In genomic region chr19:41968751-41969150, GRCh38 we compare ENCODE assay signal across 14 cellular contexts. TPM values are rescaled to one million over a fixed set of nuclear protein-coding genes. Genes with fewer than 3 reads are reported as not detected.
DNase-seq lines count a peak whose midpoint lies in the region; ATAC-seq and TF ChIP-seq lines count a peak whose summit lies in the region.
"Had no signal": no experiment of that assay in that cellular context is flagged by ENCODE, and none has a peak within 500 bp of the region (broad histone marks: within the 10 kb centered on the region; RNA-seq: fewer than 3 reads in every experiment).

No MANE protein-coding gene starts in this region.

- no peak overlapping the region for H2BK5ac ChIP-seq in neuronal stem cell (ENCODE audit: low read length)

- no peak overlapping the region for H2AFZ ChIP-seq in neuronal stem cell (ENCODE audit: low read length)

- no peak for TF ChIP-seq CTCF in psoas muscle (IDR thresholded peaks at IDR 0.05)

- no peaks in the 10 kb centered on the region for H3K9me3 Mint-ChIP-seq in central memory CD8-positive, alpha-beta T cell

- peak overlapping the region; percentile 14 for H3K27ac Mint-ChIP-seq in central memory CD8-positive, alpha-beta T cell (ENCODE audit: low read depth)
- H3K27ac Mint-ChIP-seq: CD4-positive, alpha-beta memory T cell had no signal

- no peak overlapping the region for H2BK15ac ChIP-seq in neuronal stem cell (ENCODE audit: low read length)

- no peak overlapping the region for H2BK120ac ChIP-seq in neuronal stem cell (ENCODE audit: low read depth, low read length)

- no peak overlapping the region for H3K9ac ChIP-seq in neuronal stem cell (ENCODE audit: low read depth, low read length, poor library complexity)

- H3K4me2 ChIP-seq in neuronal stem cell (ENCODE audit: insufficient read depth, low read length, poor library complexity, severe bottlenecking) = no peak overlapping the region

- H3K36me3 Mint-ChIP-seq in central memory CD8-positive, alpha-beta T cell (ENCODE audit: insufficient read depth) = peaks cover 2% of the 10 kb centered on the region
- H3K36me3 Mint-ChIP-seq: CD4-positive, alpha-beta memory T cell had no signal

- H3K14ac ChIP-seq in neuronal stem cell (ENCODE audit: low read length) = no peak overlapping the region

- H3K4me3 ChIP-seq in neuronal stem cell (ENCODE audit: low read length in 2 of 2) (no peak overlapping the region), psoas muscle (no peak overlapping the region)
- H3K4me3 ChIP-seq: HAP-1 had no signal

- no peak overlapping the region for H3K18ac ChIP-seq in neuronal stem cell (ENCODE audit: low read length)

- H3K36me3 ChIP-seq in neuronal stem cell (replicated peaks in 1 of 2; ENCODE audit: control insufficient read depth in 2 of 2, insufficient read depth in 2 of 2, low read length in 2 of 2) (peaks cover 0 to 3% of the 10 kb centered on the region in 2 donors), psoas muscle (ENCODE audit: insufficient read depth in 1 of 2, low read depth in 1 of 2) (no peaks in the 10 kb centered on the region)

- peak overlapping the region; percentile 20 for H3K23ac ChIP-seq in neuronal stem cell (ENCODE audit: low read depth, low read length, poor library complexity)

- H3K4me3 Mint-ChIP-seq in central memory CD8-positive, alpha-beta T cell = no peak overlapping the region
- H3K4me3 Mint-ChIP-seq: CD4-positive, alpha-beta memory T cell had no signal

- H4K8ac ChIP-seq in neuronal stem cell (ENCODE audit: low read depth, low read length) = no peak overlapping the region

- DNase-seq in central memory CD8-positive, alpha-beta T cell (ENCODE audit: low spot score in 2 of 2) = no peak
- no peak for DNase-seq in neuronal stem cell (ENCODE audit: low spot score)
- DNase-seq in psoas muscle = no peak
- DNase-seq in D341Med (ENCODE audit: low spot score) = no peak
- DNase-seq: ACHN; BE2C; CD4-positive, alpha-beta memory T cell; DMS79 treated with DMSO at 0.1 percent for 48 hours; GF-D8; GOT3 had no signal

- no peak for ATAC-seq in central memory CD8-positive, alpha-beta T cell (replicated peaks; ENCODE audit: extremely low read depth, poor library complexity, severe bottlenecking)
- ATAC-seq in esophagus mucosa = peak; percentile 11
- ATAC-seq in psoas muscle = no peak
- ATAC-seq in GM21526 (IDR thresholded peaks at IDR 0.05; ENCODE audit: low FRiP score, unreplicated experiment) = no peak

- H4K91ac ChIP-seq in neuronal stem cell (ENCODE audit: low read depth, low read length, poor library complexity) = no peak overlapping the region

- H3K27me3 Mint-ChIP-seq in central memory CD8-positive, alpha-beta T cell = no peaks in the 10 kb centered on the region
- H3K27me3 Mint-ChIP-seq: CD4-positive, alpha-beta memory T cell had no signal

- intact Hi-C loops in psoas muscle (cut with DNase I) = no loop called here

- H3K4me1 Mint-ChIP-seq in central memory CD8-positive, alpha-beta T cell = no peaks in the 10 kb centered on the region
- H3K4me1 Mint-ChIP-seq: CD4-positive, alpha-beta memory T cell had no signal

- H3K79me1 ChIP-seq in neuronal stem cell (ENCODE audit: low read depth, low read length) = no peaks in the 10 kb centered on the region

- no peak overlapping the region for H2BK12ac ChIP-seq in neuronal stem cell (ENCODE audit: low read length)

- H3K9me3 ChIP-seq in neuronal stem cell (replicated peaks in 1 of 2; ENCODE audit: control insufficient read depth in 2 of 2, insufficient read depth in 1 of 2, low read depth in 1 of 2, low read length in 2 of 2) = no peaks in the 10 kb centered on the region
- H3K9me3 ChIP-seq in psoas muscle = no peaks in the 10 kb centered on the region
- H3K9me3 ChIP-seq: BE2C, HAP-1 had no signal

- H3K27ac ChIP-seq in neuronal stem cell (replicated peaks; ENCODE audit: low read length) = no peak overlapping the region
- H3K27ac ChIP-seq in psoas muscle = no peak overlapping the region
- H3K27ac ChIP-seq: C4-2B had no signal

- H2AK5ac ChIP-seq in neuronal stem cell (ENCODE audit: low read depth, low read length) = peak overlapping the region; percentile 30

- no peak overlapping the region for H3K4ac ChIP-seq in neuronal stem cell (ENCODE audit: low read length)

- no peaks in the 10 kb centered on the region for H3K4me1 ChIP-seq in neuronal stem cell (ENCODE audit: control insufficient read depth in 2 of 2, insufficient read depth in 1 of 2, low read depth in 1 of 2, low read length in 2 of 2)
- no peaks in the 10 kb centered on the region for H3K4me1 ChIP-seq in psoas muscle
- H3K4me1 ChIP-seq: BE2C, HAP-1 had no signal

- H3K27me3 ChIP-seq in neuronal stem cell (ENCODE audit: control insufficient read depth in 3 of 3, insufficient read depth in 3 of 3, low read depth in 1 of 3, low read length in 3 of 3) (no peaks in the 10 kb centered on the region), psoas muscle (ENCODE audit: insufficient read depth in 3 of 3, low read length in 2 of 3) (peaks cover 0 to 19% (median 0%) of the 10 kb centered on the region in 3 donors)
- H3K27me3 ChIP-seq: BE2C had no signal

- WGBS in neuronal stem cell (ENCODE audit: extremely low coverage in 2 of 2, insufficient read length in 2 of 2, insufficient replicate concordance in 1 of 2), 2 donors = no CpG with 5 or more reads among the region's 19 CpGs
- WGBS in psoas muscle, 3 donors = 74 to 81% (median 77%) methylated on average over 19 of the region's 19 CpGs

RNA-seq across cellular contexts. Expression of gene RABAC1, which starts 9.6 kb away (rescaled TPM):
- total RNA-seq in esophagus mucosa = 67.9 TPM
- polyA plus RNA-seq in neuronal stem cell (2013, experiment 1 of 2) = 83.3 TPM
- 90.0 TPM for polyA plus RNA-seq in neuronal stem cell (2013, experiment 2 of 2)
- total RNA-seq in psoas muscle = 10 to 100 TPM; 48.9 to 65.3 (median 55.9) TPM
- polyA plus RNA-seq in psoas muscle = 100 to 1,000 TPM in 2 of 3 donors, 10 to 100 TPM in 1; 97.6 to 131 (median 102) TPM

RNA-seq across cellular contexts. Expression of gene ATP1A3, which starts 25.3 kb away (rescaled TPM):
- 0.32 TPM for total RNA-seq in esophagus mucosa
- polyA plus RNA-seq in neuronal stem cell (2013, experiment 1 of 2) = 2.5 TPM
- 2.6 TPM for polyA plus RNA-seq in neuronal stem cell (2013, experiment 2 of 2)
- total RNA-seq in psoas muscle = under 1 TPM in 2 of 4 donors, not detected in 2; 0.15 to 0.24 TPM
- under 1 TPM in 2 of 3 donors, not detected in 1; 0.12 to 0.17 TPM for polyA plus RNA-seq in psoas muscle

RNA-seq across cellular contexts. Expression of gene ERFL, which starts 40.5 kb away (rescaled TPM):
- total RNA-seq in esophagus mucosa = not detected
- 0.47 TPM for polyA plus RNA-seq in neuronal stem cell (2013, experiment 1 of 2)
- polyA plus RNA-seq in neuronal stem cell (2013, experiment 2 of 2) = 0.44 TPM
- not detected for total RNA-seq in psoas muscle
- polyA plus RNA-seq in psoas muscle = under 1 TPM in 1 of 3 donors, not detected in 2; 0.03 TPM
